ENCODE assay signal across 14 cellular contexts in genomic region chr5:132825165-132825823, GRCh38. TPM values are rescaled to one million over a fixed set of nuclear protein-coding genes. Genes with fewer than 3 reads are reported as not detected.
DNase-seq lines count a peak whose midpoint lies in the region; ATAC-seq, FAIRE-seq and TF ChIP-seq lines count a peak whose summit lies in the region.
"Had no signal": no experiment of that assay in that cellular context is flagged by ENCODE, and none has a peak within 500 bp of the region (broad histone marks: within the 10 kb centered on the region; RNA-seq: fewer than 3 reads in every experiment).

No MANE protein-coding gene starts in this region.

- in situ Hi-C loops in transverse colon (cut with MboI; ENCODE audit: low pct_ligation_motif_present in 1 of 4, low pct_unique_long_range_greater_than_20kb in 1 of 4, low sequenced_read_pairs in 3 of 4), result loop anchor here in 1 of 4 donors (25.0 kb wide), 1 partner anchor 438 kb away; no protein-coding TSS in a partner anchor

- no peaks in the 10 kb centered on the region for H3K9me1 ChIP-seq in keratinocyte (ENCODE audit: control insufficient read depth, extremely low read depth, insufficient read depth, low read length)

- H3K4me1 ChIP-seq in right cardiac atrium (ENCODE audit: control insufficient read depth, insufficient read depth, low read length) (no peaks in the 10 kb centered on the region), keratinocyte (ENCODE audit: control insufficient read depth, extremely low read depth, insufficient read depth, low read length) (no peaks in the 10 kb centered on the region), tibial artery (peaks cover 0 to 24% (median 19%) of the 10 kb centered on the region in 4 donors), transverse colon (peaks cover 5 to 25% (median 12%) of the 10 kb centered on the region in 4 donors)

- H3K4me2 ChIP-seq in keratinocyte (ENCODE audit: control insufficient read depth, extremely low read depth, insufficient read depth, low read depth, low read length), result peak overlapping the region; percentile 32
- H3K4me2 ChIP-seq: BLaER1 treated with 17β-estradiol and CSF1 and Interleukin-3, amounts not matched to agents 10 nM and 100 nM had no signal

- 42% methylated on average over 69 of the region's 69 CpGs for WGBS in right cardiac atrium
- 95 to 97% methylated on average over 6 to 40 of the region's 69 CpGs for WGBS in transverse colon (ENCODE audit: low coverage in 1 of 2), 2 donors

- dilution Hi-C loops in keratinocyte (cut with MboI; ENCODE audit: extremely low pct_ligation_motif_present, low sequenced_read_pairs), result no loop called here

- TF ChIP-seq EP300 in transverse colon (IDR thresholded peaks at IDR 0.05; ENCODE audit: low read depth), result no peak

- no peaks in the 10 kb centered on the region for H4K20me1 ChIP-seq in keratinocyte (ENCODE audit: control insufficient read depth, extremely low read depth, insufficient read depth, low read length)

- DNase-seq in right cardiac atrium (peak; percentile 28 to 56 (median 53)), Right ventricle myocardium superior (no peak), keratinocyte (ENCODE audit: low read depth, low spot score) (no peak), tibial artery (no peak), transverse colon (no peak), dermis blood vessel endothelial cell (no peak)
- DNase-seq: NCI-H774, occipital lobe, SW 1271 had no signal

- no peak for TF ChIP-seq CTCF in keratinocyte (optimal IDR thresholded peaks at IDR 0.05 in 1 of 3, IDR thresholded peaks at IDR 0.05 in 1 of 3, conservative IDR thresholded peaks at IDR 0.05 in 1 of 3; ENCODE audit: extremely low read depth in 1 of 3, insufficient read depth in 2 of 3, low read length in 3 of 3)
- no peak for TF ChIP-seq CTCF in tibial artery (IDR thresholded peaks at IDR 0.05)
- no peak for TF ChIP-seq CTCF in transverse colon (IDR thresholded peaks at IDR 0.05)

- H3K9me3 ChIP-seq in right cardiac atrium (ENCODE audit: control insufficient read depth, low read length) (no peaks in the 10 kb centered on the region), keratinocyte (ENCODE audit: control insufficient read depth, low read depth, low read length) (no peaks in the 10 kb centered on the region), tibial artery (no peaks in the 10 kb centered on the region), transverse colon (no peaks in the 10 kb centered on the region)
- H3K9me3 ChIP-seq: BLaER1 treated with 17β-estradiol and CSF1 and Interleukin-3, amounts not matched to agents 10 nM and 100 nM had no signal

- ATAC-seq in right cardiac atrium, result no peak
- ATAC-seq in Right ventricle myocardium superior (ENCODE audit: poor library complexity), result no peak
- ATAC-seq in esophagus mucosa, result no peak

- H3K36me3 ChIP-seq in keratinocyte (ENCODE audit: control insufficient read depth in 2 of 2, extremely low read depth in 1 of 2, insufficient read depth in 2 of 2, low read length in 2 of 2) (no peaks in the 10 kb centered on the region), tibial artery (peaks cover 0 to 14% (median 0%) of the 10 kb centered on the region in 3 donors), transverse colon (no peaks in the 10 kb centered on the region)

- no peak for TF ChIP-seq POLR2A in transverse colon (IDR thresholded peaks at IDR 0.05)

- H3K9ac ChIP-seq in keratinocyte (ENCODE audit: control insufficient read depth, extremely low read depth, insufficient read depth, low read length), result no peak overlapping the region
- H3K9ac ChIP-seq: BLaER1 treated with 17β-estradiol and CSF1 and Interleukin-3, amounts not matched to agents 10 nM and 100 nM had no signal

- H3K27ac ChIP-seq in right cardiac atrium (ENCODE audit: low read length) (no peak overlapping the region), angular gyrus (ENCODE audit: low read depth, low read length) (peak overlapping the region; percentile 99), keratinocyte (ENCODE audit: control insufficient read depth, insufficient read depth, low read length) (no peak overlapping the region), tibial artery (no peak overlapping the region), transverse colon (no peak overlapping the region)
- H3K27ac ChIP-seq: BLaER1 treated with 17β-estradiol and CSF1 and Interleukin-3, amounts not matched to agents 10 nM and 100 nM; HL-60 had no signal

- H3K4me3 ChIP-seq in right cardiac atrium (ENCODE audit: low read length) (peak overlapping the region; percentile 42), keratinocyte (ENCODE audit: control insufficient read depth in 2 of 3, extremely low read depth in 1 of 3, insufficient read depth in 2 of 3, low read depth in 1 of 3, low read length in 3 of 3) (no peak overlapping the region), tibial artery (peak overlapping the region; percentile 13 to 23), transverse colon (peak overlapping the region in 1 of 4 donors; percentile 22)
- H3K4me3 ChIP-seq: BLaER1 treated with 17β-estradiol and CSF1 and Interleukin-3, amounts not matched to agents 10 nM and 100 nM had no signal

- intact Hi-C loops in right cardiac atrium (cut with DNase I), result loop anchor here in 2 of 4 donors (10.0 kb wide), 2 partner anchors 300 to 440 kb away; no protein-coding TSS in a partner anchor
- intact Hi-C loops in Right ventricle myocardium superior (cut with DNase I), result loop anchor here (10.0 kb wide), 1 partner anchor 320 kb away; no protein-coding TSS in a partner anchor
- intact Hi-C loops in tibial artery (cut with DNase I; ENCODE audit: low total_unique reads), result no loop called here
- intact Hi-C loops in transverse colon (cut with DNase I; ENCODE audit: low total_unique reads), result no loop called here

- H3K27me3 ChIP-seq in right cardiac atrium (ENCODE audit: control insufficient read depth, insufficient read depth) (no peaks in the 10 kb centered on the region), keratinocyte (ENCODE audit: control insufficient read depth, extremely low read depth, insufficient read depth, low read length) (peaks cover 24% of the 10 kb centered on the region), tibial artery (peaks cover 0 to 7% of the 10 kb centered on the region in 2 donors), transverse colon (peaks cover 14% of the 10 kb centered on the region)

- H3K79me2 ChIP-seq in keratinocyte (ENCODE audit: control insufficient read depth, insufficient read depth, low read length), result no peaks in the 10 kb centered on the region

- no peak for FAIRE-seq in keratinocyte (lab: Jason Lieb, UNC)

- H2AFZ ChIP-seq in keratinocyte (ENCODE audit: control insufficient read depth, low read length), result no peak overlapping the region

RNA-seq across cellular contexts. Expression of gene SHROOM1, which starts 5.2 kb away (rescaled TPM):
- 1 to 10 TPM; 2.9 to 5.3 (median 4.2) TPM for total RNA-seq in right cardiac atrium
- 2.9 TPM for polyA plus RNA-seq in right cardiac atrium
- total RNA-seq in Right ventricle myocardium superior, result 3.6 TPM
- polyA plus RNA-seq in keratinocyte, result 0.25 to 0.73 TPM (median 0.58 TPM) in 3 replicates
- polyA plus RNA-seq in keratinocyte (2011; ENCODE audit: low read depth), result not detected
- 0.15 and 0.68 TPM in 2 replicates for polyA plus RNA-seq in keratinocyte (2011; cell fraction: cytosol; rRNA removed)
- 1.4 and 4.0 TPM in 2 replicates for polyA plus RNA-seq in keratinocyte (2011; cell fraction: nucleus; rRNA removed)
- 0.13 and 1.5 TPM in 2 replicates for polyA plus RNA-seq in keratinocyte (2012; ENCODE audit: low replicate concordance)
- polyA minus RNA-seq in keratinocyte, result 0.06 to 1.0 TPM (median 0.46 TPM) in 3 replicates
- polyA minus RNA-seq in keratinocyte (2011; cell fraction: cytosol; rRNA and poly(A)+ RNA removed), result not detected
- polyA minus RNA-seq in keratinocyte (2011; cell fraction: nucleus; rRNA and poly(A)+ RNA removed), result 0.31 and 1.2 TPM in 2 replicates
- 100 to 1,000 TPM in 1 of 4 donors, 10 to 100 TPM in 3; 65.3 to 244 (median 77.3) TPM for total RNA-seq in transverse colon
- 7.1 and 9.9 TPM in 2 replicates for total RNA-seq in dermis blood vessel endothelial cell
- total RNA-seq in esophagus mucosa, result 6.9 TPM

RNA-seq across cellular contexts. Expression of gene SOWAHA, which starts 12.2 kb away (rescaled TPM):
- under 1 TPM in 1 of 4 donors, not detected in 3; 0.11 TPM for total RNA-seq in right cardiac atrium
- polyA plus RNA-seq in right cardiac atrium, result 0.05 TPM
- total RNA-seq in Right ventricle myocardium superior, result 0.13 TPM
- polyA plus RNA-seq in keratinocyte, result not detected in 3 replicates
- 0.11 TPM for polyA plus RNA-seq in keratinocyte (2011; ENCODE audit: low read depth)
- polyA plus RNA-seq in keratinocyte (2011; cell fraction: cytosol; rRNA removed), result not detected in 2 replicates
- not detected in 2 replicates for polyA plus RNA-seq in keratinocyte (2011; cell fraction: nucleus; rRNA removed)
- polyA plus RNA-seq in keratinocyte (2012; ENCODE audit: low replicate concordance), result not detected in 2 replicates
- polyA minus RNA-seq in keratinocyte, result not detected in 3 replicates
- not detected for polyA minus RNA-seq in keratinocyte (2011; cell fraction: cytosol; rRNA and poly(A)+ RNA removed)
- polyA minus RNA-seq in keratinocyte (2011; cell fraction: nucleus; rRNA and poly(A)+ RNA removed), result not detected in 2 replicates
- 10 to 100 TPM; 35.2 to 93.5 (median 76.0) TPM for total RNA-seq in transverse colon
- total RNA-seq in dermis blood vessel endothelial cell, result not detected in 2 replicates
- total RNA-seq in esophagus mucosa, result 0.04 TPM
- total RNA-seq: dermis microvascular lymphatic vessel endothelial cell had no signal

RNA-seq across cellular contexts. Expression of gene GDF9, which starts 41.0 kb away (rescaled TPM):
- total RNA-seq in right cardiac atrium (under 1 TPM in 3 of 4 donors, not detected in 1; 0.09 to 0.54 (median 0.14) TPM), Right ventricle myocardium superior (0.16 TPM), transverse colon (under 1 TPM in 2 of 4 donors, not detected in 2; 0.27 to 0.79 TPM), dermis blood vessel endothelial cell (0.14 TPM in 1 of 2 replicates, not detected in the other), esophagus mucosa (0.36 TPM)
- polyA plus RNA-seq in right cardiac atrium (0.18 TPM), keratinocyte (0.11 to 0.54 TPM (median 0.21 TPM) in 3 replicates)
- polyA plus RNA-seq in keratinocyte (2011; ENCODE audit: low read depth), result 0.21 TPM
- 0.04 and 0.10 TPM in 2 replicates for polyA plus RNA-seq in keratinocyte (2011; cell fraction: cytosol; rRNA removed)
- 0.96 and 1.2 TPM in 2 replicates for polyA plus RNA-seq in keratinocyte (2011; cell fraction: nucleus; rRNA removed)
- 0.10 and 0.32 TPM in 2 replicates for polyA plus RNA-seq in keratinocyte (2012; ENCODE audit: low replicate concordance)
- polyA minus RNA-seq in keratinocyte, result not detected in 3 replicates
- not detected for polyA minus RNA-seq in keratinocyte (2011; cell fraction: cytosol; rRNA and poly(A)+ RNA removed)
- polyA minus RNA-seq in keratinocyte (2011; cell fraction: nucleus; rRNA and poly(A)+ RNA removed), result 0.74 and 2.7 TPM in 2 replicates

RNA-seq across cellular contexts. Expression of gene UQCRQ, which starts 41.1 kb away (rescaled TPM):
- total RNA-seq in right cardiac atrium (1,000 to 10,000 TPM in 2 of 4 donors, 100 to 1,000 TPM in 2; 978 to 1,175 (median 1,022) TPM), Right ventricle myocardium superior (1,987 TPM), transverse colon (100 to 1,000 TPM; 117 to 311 (median 239) TPM), dermis blood vessel endothelial cell (68.8 and 98.9 TPM in 2 replicates), esophagus mucosa (509 TPM)
- polyA plus RNA-seq in right cardiac atrium (1,317 TPM), keratinocyte (199 to 488 TPM (median 398 TPM) in 3 replicates)
- 160 TPM for polyA plus RNA-seq in keratinocyte (2011; ENCODE audit: low read depth)
- polyA plus RNA-seq in keratinocyte (2011; cell fraction: cytosol; rRNA removed), result 338 and 377 TPM in 2 replicates
- 92.6 and 102 TPM in 2 replicates for polyA plus RNA-seq in keratinocyte (2011; cell fraction: nucleus; rRNA removed)
- polyA plus RNA-seq in keratinocyte (2012; ENCODE audit: low replicate concordance), result 362 and 397 TPM in 2 replicates
- polyA minus RNA-seq in keratinocyte, result 27.6 to 61.1 TPM (median 30.8 TPM) in 3 replicates
- 134 TPM for polyA minus RNA-seq in keratinocyte (2011; cell fraction: cytosol; rRNA and poly(A)+ RNA removed)
- 11.7 and 12.6 TPM in 2 replicates for polyA minus RNA-seq in keratinocyte (2011; cell fraction: nucleus; rRNA and poly(A)+ RNA removed)

RNA-seq across cellular contexts. Expression of gene LEAP2, which starts 48.2 kb away (rescaled TPM):
- total RNA-seq in right cardiac atrium, result 1 to 10 TPM in 2 of 4 donors, under 1 TPM in 2; 0.76 to 1.9 (median 1.2) TPM
- 1.6 TPM for polyA plus RNA-seq in right cardiac atrium
- total RNA-seq in Right ventricle myocardium superior, result 1.0 TPM
- 0.28 to 1.2 TPM (median 0.50 TPM) in 3 replicates for polyA plus RNA-seq in keratinocyte
- 0.50 TPM for polyA plus RNA-seq in keratinocyte (2011; ENCODE audit: low read depth)
- 0.05 TPM in 1 of 2 replicates, not detected in the other for polyA plus RNA-seq in keratinocyte (2011; cell fraction: cytosol; rRNA removed)
- 2.3 and 2.4 TPM in 2 replicates for polyA plus RNA-seq in keratinocyte (2011; cell fraction: nucleus; rRNA removed)
- 0.26 and 1.5 TPM in 2 replicates for polyA plus RNA-seq in keratinocyte (2012; ENCODE audit: low replicate concordance)
- 0.30 to 0.74 TPM in 2 of 3 replicates, not detected in the other for polyA minus RNA-seq in keratinocyte
- polyA minus RNA-seq in keratinocyte (2011; cell fraction: cytosol; rRNA and poly(A)+ RNA removed), result not detected
- polyA minus RNA-seq in keratinocyte (2011; cell fraction: nucleus; rRNA and poly(A)+ RNA removed), result 0.21 TPM in 1 of 2 replicates, not detected in the other
- total RNA-seq in transverse colon, result 1 to 10 TPM in 3 of 4 donors, under 1 TPM in 1; 0.20 to 5.9 (median 5.1) TPM
- total RNA-seq in dermis blood vessel endothelial cell, result 0.09 and 0.17 TPM in 2 replicates
- total RNA-seq in esophagus mucosa, result 0.68 TPM

Comparison
In these comparisons a context has a peak if more than half of its experiments do, and no peak if none do; other contexts are left out.
1. DNase-seq: peak in right cardiac atrium (3 of 3); none in Right ventricle myocardium superior (single experiment), keratinocyte (single experiment), tibial artery (0 of 2), transverse colon (single experiment) and dermis blood vessel endothelial cell (single experiment).
2. H3K4me3 ChIP-seq: peak in right cardiac atrium (single experiment) and tibial artery (2 of 2); none in keratinocyte (0 of 3).
3. RNA of gene SOWAHA, which starts 12.2 kb away (total RNA-seq): 35.2 to 93.5 TPM in transverse colon; 0.13 TPM in Right ventricle myocardium superior (single experiment), 0.04 TPM in esophagus mucosa (single experiment), 0.11 TPM in right cardiac atrium and not detected in dermis blood vessel endothelial cell; every median in the first group is over 10 times any median in the second.